Comparison of ENCODE assay signal across 13 cellular contexts in genomic region chr1:211356723-211357418, GRCh38. TPM values are rescaled to one million over a fixed set of nuclear protein-coding genes. Genes with fewer than 3 reads are reported as not detected.
A peak's percentile ranks its signal among the peaks of the same experiment; 100 is the strongest.
DNase-seq lines count a peak whose midpoint lies in the region; ATAC-seq and TF ChIP-seq lines count a peak whose summit lies in the region.
"Had no signal": no experiment of that assay in that cellular context is flagged by ENCODE, and none has a peak within 500 bp of the region (broad histone marks: within the 10 kb centered on the region; RNA-seq: fewer than 3 reads in every experiment).

No MANE protein-coding gene starts in this region.

- intact Hi-C loops in MCF 10A (cut with micrococcal nuclease) = no loop called here
- intact Hi-C loops in breast epithelium (cut with DNase I; ENCODE audit: low total_unique reads) = no loop called here

- TF ChIP-seq CTCF in MCF 10A (IDR thresholded peaks at IDR 0.05; ENCODE audit: unreplicated experiment) (no peak), breast epithelium (IDR thresholded peaks at IDR 0.05) (no peak), thoracic aorta (IDR thresholded peaks at IDR 0.05) (no peak)

- H3K9me3 ChIP-seq in breast epithelium = peaks cover 0 to 4% of the 10 kb centered on the region in 2 donors
- no peaks in the 10 kb centered on the region for H3K9me3 ChIP-seq in thoracic aorta
- H3K9me3 ChIP-seq: spleen had no signal

- H3K4me3 ChIP-seq in breast epithelium (no peak overlapping the region), thoracic aorta (no peak overlapping the region)
- H3K4me3 ChIP-seq: spleen had no signal

- BruUV-seq in MCF 10A (replicated peaks; lab: Mats Ljungman, UMichigan) = no TSS peak

- DNase-seq in MCF 10A (ENCODE audit: unreplicated experiment) = peak; percentile 76
- DNase-seq in breast epithelium (ENCODE audit: low spot score in 2 of 2) = no peak
- no peak for DNase-seq in activated naive CD8-positive, alpha-beta T cell treated with anti-CD3 and anti-CD28 coated beads, Interleukin-2, amount 50 U/mL, for 24 hours
- DNase-seq in immature natural killer cell = no peak
- no peak for DNase-seq in thoracic aorta (ENCODE audit: low spot score)
- DNase-seq in NCI-H446 treated with DMSO at 0.1 percent for 48 hours (lab: John Stamatoyannopoulos, UW) = no peak
- no peak for DNase-seq in foreskin melanocyte
- no peak for DNase-seq in activated naive CD4-positive, alpha-beta T cell (lab: John Stamatoyannopoulos, UW)
- DNase-seq: activated CD4-positive, alpha-beta T cell treated with anti-CD3 and anti-CD28 coated beads for 1 hour; activated effector memory CD4-positive, alpha-beta T cell treated with anti-CD3 and anti-CD28 coated beads, Interleukin-2, amount 50 U/mL, for 16 hours; dermis blood vessel endothelial cell; kidney; spleen had no signal

- no peaks in the 10 kb centered on the region for H3K36me3 ChIP-seq in breast epithelium
- H3K36me3 ChIP-seq in thoracic aorta = peaks cover 14% of the 10 kb centered on the region

- peak overlapping the region; percentile 18 for H3K27ac Mint-ChIP-seq in MCF 10A (ENCODE audit: low read depth, unreplicated experiment)
- peak overlapping the region; percentile 28 for H3K27ac Mint-ChIP-seq in activated naive CD8-positive, alpha-beta T cell treated with anti-CD3 and anti-CD28 coated beads, Interleukin-2, amount 50 U/mL, for 24 hours
- peak overlapping the region; percentile 22 to 82 (median 52) for H3K27ac Mint-ChIP-seq in immature natural killer cell

- CTCF ChIA-PET in MCF 10A (lab: Yijun Ruan, JAX) = interaction anchor here (0.6 to 6.9 kb wide), 14 partner anchors 10 to 1547 kb away, joined by 3 to 65 read pairs (median 4); no protein-coding TSS in a partner anchor

- H3K36me3 Mint-ChIP-seq in MCF 10A (ENCODE audit: insufficient read depth, unreplicated experiment) = peaks cover 13% of the 10 kb centered on the region
- peaks cover 52% of the 10 kb centered on the region for H3K36me3 Mint-ChIP-seq in activated naive CD8-positive, alpha-beta T cell treated with anti-CD3 and anti-CD28 coated beads, Interleukin-2, amount 50 U/mL, for 24 hours (ENCODE audit: low read depth)
- H3K36me3 Mint-ChIP-seq in immature natural killer cell = peaks cover 28 to 36% (median 29%) of the 10 kb centered on the region in 3 donors

- no peaks in the 10 kb centered on the region for H3K27me3 Mint-ChIP-seq in MCF 10A (ENCODE audit: insufficient read depth, unreplicated experiment)
- H3K27me3 Mint-ChIP-seq in activated naive CD8-positive, alpha-beta T cell treated with anti-CD3 and anti-CD28 coated beads, Interleukin-2, amount 50 U/mL, for 24 hours = no peaks in the 10 kb centered on the region
- H3K27me3 Mint-ChIP-seq in immature natural killer cell (ENCODE audit: low read depth in 3 of 3) = peaks cover 0 to 5% (median 2%) of the 10 kb centered on the region in 3 donors

- peaks cover 4% of the 10 kb centered on the region for H3K9me3 Mint-ChIP-seq in MCF 10A (ENCODE audit: unreplicated experiment)
- peaks cover 3% of the 10 kb centered on the region for H3K9me3 Mint-ChIP-seq in activated naive CD8-positive, alpha-beta T cell treated with anti-CD3 and anti-CD28 coated beads, Interleukin-2, amount 50 U/mL, for 24 hours
- H3K9me3 Mint-ChIP-seq in immature natural killer cell = peaks cover 0 to 2% (median 0%) of the 10 kb centered on the region in 6 donors

- H3K4me1 ChIP-seq in breast epithelium = no peaks in the 10 kb centered on the region
- peaks cover 17 to 57% of the 10 kb centered on the region in 2 donors for H3K4me1 ChIP-seq in thoracic aorta (ENCODE audit: control insufficient read depth in 1 of 2, low read depth in 2 of 2)

- H3K4me3 Mint-ChIP-seq in MCF 10A (ENCODE audit: unreplicated experiment) (no peak overlapping the region), immature natural killer cell (no peak overlapping the region)
- H3K4me3 Mint-ChIP-seq in activated naive CD8-positive, alpha-beta T cell treated with anti-CD3 and anti-CD28 coated beads, Interleukin-2, amount 50 U/mL, for 24 hours = no peak overlapping the region

- POLR2A ChIA-PET in MCF 10A (lab: Yijun Ruan, JAX) = interaction anchor here (0.7 to 2.4 kb wide), 11 partner anchors 8 to 223 kb away, joined by 3 to 15 read pairs (median 4); partner anchors contain the start of gene SLC30A1

- ATAC-seq in activated naive CD8-positive, alpha-beta T cell treated with anti-CD3 and anti-CD28 coated beads, Interleukin-2, amount 50 U/mL, for 24 hours = no peak
- ATAC-seq in thoracic aorta (ENCODE audit: insufficient number of reproducible peaks, low FRiP score, low read depth) = no peak

- no peak for TF ChIP-seq POLR2A in breast epithelium (IDR thresholded peaks at IDR 0.05)

- H3K4me1 Mint-ChIP-seq in MCF 10A (ENCODE audit: insufficient read depth, unreplicated experiment) = peaks cover 34% of the 10 kb centered on the region
- H3K4me1 Mint-ChIP-seq in activated naive CD8-positive, alpha-beta T cell treated with anti-CD3 and anti-CD28 coated beads, Interleukin-2, amount 50 U/mL, for 24 hours = peaks cover 60% of the 10 kb centered on the region
- H3K4me1 Mint-ChIP-seq in immature natural killer cell = peaks cover 43 to 53% of the 10 kb centered on the region in 2 donors

- H3K27ac ChIP-seq in breast epithelium (no peak overlapping the region), thoracic aorta (peak overlapping the region; percentile 33 to 49)

- no peaks in the 10 kb centered on the region for H3K27me3 ChIP-seq in breast epithelium
- H3K27me3 ChIP-seq in thoracic aorta (replicated peaks; ENCODE audit: insufficient read depth) = no peaks in the 10 kb centered on the region
- H3K27me3 ChIP-seq: spleen had no signal

RNA-seq across cellular contexts. Expression of gene TRAF5, which starts 30.2 kb away (rescaled TPM):
- total RNA-seq in MCF 10A (2022) (16.0 and 17.8 TPM in 2 replicates), breast epithelium (10 to 100 TPM; 10.9 to 28.8 (median 21.8) TPM), thoracic aorta (10 to 100 TPM; 55.8 to 62.7 TPM)
- polyA plus RNA-seq in immature natural killer cell = 10 to 100 TPM; 19.6 to 37.0 (median 21.8) TPM

Comparison
In these comparisons a context has a peak if more than half of its experiments do, and no peak if none do; other contexts are left out.
1. H3K27ac ChIP-seq: peak in thoracic aorta (2 of 2); none in breast epithelium (0 of 2).
2. Peak in every context shown above with its lines, with median percentiles within 50 percentile points of each other: H3K27ac Mint-ChIP-seq.